ENCODE assay signal across 34 cellular contexts in the genomic region with DNA sequence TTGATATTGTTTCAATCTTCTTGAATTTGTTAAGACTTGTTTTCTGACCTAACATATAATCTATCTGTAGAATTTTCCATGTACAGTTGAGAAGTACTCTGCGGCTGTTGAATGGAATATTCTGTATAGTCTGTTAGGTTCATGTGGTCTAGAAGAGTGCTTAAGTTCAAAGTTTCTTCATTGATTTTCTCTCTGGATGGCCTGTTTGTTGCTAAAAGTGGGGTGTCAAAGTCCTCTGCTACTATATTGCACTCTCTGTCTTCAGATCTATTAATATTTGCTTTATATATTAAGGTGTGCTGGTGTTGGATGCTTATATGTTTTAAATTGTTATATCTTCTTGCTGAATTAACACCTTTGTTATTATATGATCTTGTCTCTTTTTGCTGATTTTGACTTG.
DNase-seq lines count a peak whose midpoint lies in the region; ATAC-seq, FAIRE-seq and TF ChIP-seq lines count a peak whose summit lies in the region.
"Had no signal": no experiment of that assay in that cellular context is flagged by ENCODE, and none has a peak within 500 bp of the region (broad histone marks: within the 10 kb centered on the region; RNA-seq: fewer than 3 reads in every experiment).

No MANE protein-coding gene starts in this region.

- H3K4me1 ChIP-seq in HepG2 (ENCODE audit: insufficient read depth, low read length), result no peaks in the 10 kb centered on the region
- peaks cover 0 to 9% (median 2%) of the 10 kb centered on the region in 4 donors for H3K4me1 ChIP-seq in liver (ENCODE audit: control insufficient read depth in 4 of 4, insufficient read depth in 4 of 4, low read length in 3 of 4)
- H3K4me1 ChIP-seq in right lobe of liver, result peaks cover 0 to 3% (median 0%) of the 10 kb centered on the region in 4 donors
- H3K4me1 ChIP-seq: A549; BE2C; BLaER1; BLaER1 treated with 17β-estradiol and CSF1 and Interleukin-3, amounts not matched to agents 10 nM and 100 nM; Caco-2 had no signal

- no peak for TF ChIP-seq CTCF in HepG2 (CRISPR knock-in tag; IDR thresholded peaks at IDR 0.05)
- TF ChIP-seq CTCF in liver (IDR thresholded peaks at IDR 0.05; ENCODE audit: low read depth, low read length, missing input control), result no peak
- no peak for TF ChIP-seq CTCF in right lobe of liver (IDR thresholded peaks at IDR 0.05)

- H3K27ac ChIP-seq in HepG2 (ENCODE audit: extremely low read length, insufficient read depth, low read length) (no peak overlapping the region), liver (ENCODE audit: low read depth in 1 of 2, low read length in 2 of 2) (no peak overlapping the region), right lobe of liver (no peak overlapping the region)
- H3K27ac ChIP-seq: 22Rv1; A549; BLaER1; BLaER1 treated with 17β-estradiol and CSF1 and Interleukin-3, amounts not matched to agents 10 nM and 100 nM; C4-2B had no signal

- no TSS peak for BruUV-seq in HepG2 (replicated peaks; lab: Mats Ljungman, UMichigan)

- 5% methylated on average over 1 of the region's 1 CpG for WGBS in HepG2 (ENCODE audit: low lambda C conversion rate)
- 36% methylated on average over 1 of the region's 1 CpG for WGBS in liver
- WGBS in right lobe of liver (ENCODE audit: insufficient coverage, low coverage, low lambda C conversion rate, missing lambda C conversion rate), result 64% methylated on average over 1 of the region's 1 CpG

- H2AFZ ChIP-seq in HepG2 (ENCODE audit: low read length), result no peak overlapping the region

- intact Hi-C loops in HepG2 (cut with micrococcal nuclease; ENCODE audit: unreplicated experiment) (no loop called here), right lobe of liver (cut with DNase I) (no loop called here)

- no peaks in the 10 kb centered on the region for H3K27me3 ChIP-seq in HepG2 (ENCODE audit: control insufficient read depth in 1 of 2, insufficient read depth in 2 of 2, low read length in 2 of 2)
- H3K27me3 ChIP-seq in liver (ENCODE audit: control insufficient read depth in 4 of 4, insufficient read depth in 4 of 4, low read length in 3 of 4), result no peaks in the 10 kb centered on the region
- H3K27me3 ChIP-seq in right lobe of liver, result no peaks in the 10 kb centered on the region
- H3K27me3 ChIP-seq: BE2C; BLaER1; BLaER1 treated with 17β-estradiol and CSF1 and Interleukin-3, amounts not matched to agents 10 nM and 100 nM had no signal

- FAIRE-seq in HepG2 (lab: Jason Lieb, UNC), result no peak
- FAIRE-seq: A549, D721Med had no signal

- POLR2A ChIA-PET in HepG2 (lab: Yijun Ruan, JAX), result no interaction called here

- H3K4me3 ChIP-seq in HepG2 (replicated peaks in 1 of 3; ENCODE audit: insufficient read depth in 1 of 3, low read depth in 2 of 3, low read length in 3 of 3) (no peak overlapping the region), liver (ENCODE audit: low read depth in 1 of 3, low read length in 3 of 3) (no peak overlapping the region), right lobe of liver (no peak overlapping the region)
- H3K4me3 ChIP-seq: A549; BLaER1; BLaER1 treated with 17β-estradiol and CSF1 and Interleukin-3, amounts not matched to agents 10 nM and 100 nM had no signal

- H3K9ac ChIP-seq in HepG2 (ENCODE audit: insufficient read depth, low read depth, low read length) (no peak overlapping the region), liver (ENCODE audit: low read depth in 1 of 2, low read length in 2 of 2) (no peak overlapping the region)
- H3K9ac ChIP-seq: BLaER1; BLaER1 treated with 17β-estradiol and CSF1 and Interleukin-3, amounts not matched to agents 10 nM and 100 nM had no signal

- CTCF ChIA-PET in HepG2 (lab: Yijun Ruan, JAX; ENCODE audit: low intra/inter-chr PET ratio, low total read pairs), result no interaction called here

- no peak overlapping the region for H3K4me2 ChIP-seq in HepG2 (ENCODE audit: low read depth, low read length)
- H3K4me2 ChIP-seq: A549; BLaER1; BLaER1 treated with 17β-estradiol and CSF1 and Interleukin-3, amounts not matched to agents 10 nM and 100 nM had no signal

- DNase-seq in left lobe of liver (ENCODE audit: low spot score) (no peak), HepG2 (ENCODE audit: low spot score) (no peak), right lobe of liver (no peak), activated T-cell treated with anti-CD3 and anti-CD28 coated beads for 4 hours (no peak), MV-4-11 (lab: John Stamatoyannopoulos, UW) (no peak)
- DNase-seq: 8988T; ACHN; AML-193; BE2C; C1 segment of cervical spinal cord; Caco-2; Calu3; CD4-positive, alpha-beta memory T cell; CD4-positive, alpha-beta T cell; CD4-positive, CD25-positive, alpha-beta regulatory T cell; CD8-positive, alpha-beta memory T cell; CD8-positive, alpha-beta T cell; COR-L47; DMS 273 treated with DMSO at 0.1 percent for 48 hours; DMS153; DMS53; DMS79; DMS79 treated with DMSO at 0.1 percent for 48 hours; DND-41; EL had no signal

- ATAC-seq in left lobe of liver (peak; percentile 95), HepG2 (peak; percentile 100), right lobe of liver (peak; percentile 63 to 95 (median 87)), GM19455 (IDR thresholded peaks at IDR 0.05; ENCODE audit: unreplicated experiment) (no peak), GM19035 (IDR thresholded peaks at IDR 0.05; ENCODE audit: unreplicated experiment) (no peak)
- ATAC-seq: A549; CD8-positive, alpha-beta T cell had no signal

- H3K9me3 ChIP-seq in HepG2 (ENCODE audit: low read length) (peaks cover 97% of the 10 kb centered on the region), liver (ENCODE audit: control insufficient read depth in 4 of 4, low read length in 3 of 4) (peaks cover 0 to 5% (median 1%) of the 10 kb centered on the region in 4 donors), right lobe of liver (no peaks in the 10 kb centered on the region)
- H3K9me3 ChIP-seq: A549, BE2C, Caco-2 had no signal

- TF ChIP-seq POLR2A in HepG2 (IDR thresholded peaks at IDR 0.05; ENCODE audit: insufficient read depth in 1 of 2, low read depth in 2 of 2, low read length in 2 of 2), result no peak
- TF ChIP-seq POLR2A in right lobe of liver (IDR thresholded peaks at IDR 0.05), result no peak

- no peaks in the 10 kb centered on the region for H4K20me1 ChIP-seq in HepG2 (ENCODE audit: insufficient read depth, low read length)
- H4K20me1 ChIP-seq: BLaER1; BLaER1 treated with 17β-estradiol and CSF1 and Interleukin-3, amounts not matched to agents 10 nM and 100 nM had no signal

- H3K36me3 ChIP-seq in HepG2 (replicated peaks in 1 of 2; ENCODE audit: control insufficient read depth in 1 of 2, insufficient read depth in 2 of 2, low read length in 2 of 2), result no peaks in the 10 kb centered on the region
- no peaks in the 10 kb centered on the region for H3K36me3 ChIP-seq in liver (ENCODE audit: control insufficient read depth in 4 of 4, insufficient read depth in 3 of 4, low read depth in 1 of 4, low read length in 3 of 4)
- no peaks in the 10 kb centered on the region for H3K36me3 ChIP-seq in right lobe of liver
- H3K36me3 ChIP-seq: BE2C; BLaER1; BLaER1 treated with 17β-estradiol and CSF1 and Interleukin-3, amounts not matched to agents 10 nM and 100 nM had no signal

- in situ Hi-C loops in HepG2 (cut with HindIII; ENCODE audit: extremely low pct_ligation_motif_present, low pct_unique_long_range_greater_than_20kb), result no loop called here

- 0 out of 4 replicates have a peak, but pooled peaks of 1 of the 2 experiments have one; percentile 36 for TF ChIP-seq EP300 in HepG2 (IDR thresholded peaks at IDR 0.05; ENCODE audit: low read depth in 2 of 2, low read length in 2 of 2)
- no peak for TF ChIP-seq EP300 in HepG2 (CRISPR knock-in tag; IDR thresholded peaks at IDR 0.05; ENCODE audit: borderline replicate concordance)

- TF ChIP-seq RAD21 in HepG2 (CRISPR knock-in tag; IDR thresholded peaks at IDR 0.05) (no peak), liver (IDR thresholded peaks at IDR 0.05) (no peak)

- H3K79me2 ChIP-seq in HepG2 (ENCODE audit: insufficient read depth, low read length), result no peaks in the 10 kb centered on the region

TF ChIP-seq in HepG2, 621 proteins besides CTCF, POLR2A, EP300 and RAD21 (continues in another document):
- TF ChIP-seq HDAC1 (CRISPR knock-in tag; IDR thresholded peaks at IDR 0.05), result no peak
- TF ChIP-seq ISX (CRISPR knock-in tag; conservative IDR thresholded peaks at IDR 0.05), result no peak
- TF ChIP-seq ZFP36L2 (CRISPR knock-in tag; IDR thresholded peaks at IDR 0.05), result no peak
- TF ChIP-seq ZBTB7A (CRISPR knock-in tag; IDR thresholded peaks at IDR 0.05), result no peak
- no peak for TF ChIP-seq MBNL3 (CRISPR knock-in tag; conservative IDR thresholded peaks at IDR 0.05)
- no peak for TF ChIP-seq ZNF350 (CRISPR knock-in tag; IDR thresholded peaks at IDR 0.05; ENCODE audit: borderline replicate concordance, low read depth)
- no peak for TF ChIP-seq GLI4 (CRISPR knock-in tag; IDR thresholded peaks at IDR 0.05; ENCODE audit: borderline replicate concordance)
- no peak for TF ChIP-seq KLF9 (CRISPR knock-in tag; IDR thresholded peaks at IDR 0.05; ENCODE audit: low read depth)

TF ChIP-seq in liver, 16 proteins besides CTCF, POLR2A, EP300 and RAD21:
- TF ChIP-seq NR2F2 (IDR thresholded peaks at IDR 0.05) (no peak), GABPA (IDR thresholded peaks at IDR 0.05 in 1 of 2, conservative IDR thresholded peaks at IDR 0.05 in 1 of 2) (no peak), HNF4G (IDR thresholded peaks at IDR 0.05) (peak; percentile 67), RXRA (IDR thresholded peaks at IDR 0.05) (peak in 1 of 2 donors; percentile 22), HNF4A (conservative IDR thresholded peaks at IDR 0.05) (peak; percentile 76 to 84), SP1 (IDR thresholded peaks at IDR 0.05) (peak; percentile 54)
- TF ChIP-seq, protein P1, sequence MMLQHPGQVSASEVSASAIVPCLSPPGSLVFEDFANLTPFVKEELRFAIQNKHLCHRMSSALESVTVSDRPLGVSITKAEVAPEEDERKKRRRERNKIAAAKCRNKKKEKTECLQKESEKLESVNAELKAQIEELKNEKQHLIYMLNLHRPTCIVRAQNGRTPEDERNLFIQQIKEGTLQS (IDR thresholded peaks at IDR 0.05), result no peak
- TF ChIP-seq, protein P2, sequence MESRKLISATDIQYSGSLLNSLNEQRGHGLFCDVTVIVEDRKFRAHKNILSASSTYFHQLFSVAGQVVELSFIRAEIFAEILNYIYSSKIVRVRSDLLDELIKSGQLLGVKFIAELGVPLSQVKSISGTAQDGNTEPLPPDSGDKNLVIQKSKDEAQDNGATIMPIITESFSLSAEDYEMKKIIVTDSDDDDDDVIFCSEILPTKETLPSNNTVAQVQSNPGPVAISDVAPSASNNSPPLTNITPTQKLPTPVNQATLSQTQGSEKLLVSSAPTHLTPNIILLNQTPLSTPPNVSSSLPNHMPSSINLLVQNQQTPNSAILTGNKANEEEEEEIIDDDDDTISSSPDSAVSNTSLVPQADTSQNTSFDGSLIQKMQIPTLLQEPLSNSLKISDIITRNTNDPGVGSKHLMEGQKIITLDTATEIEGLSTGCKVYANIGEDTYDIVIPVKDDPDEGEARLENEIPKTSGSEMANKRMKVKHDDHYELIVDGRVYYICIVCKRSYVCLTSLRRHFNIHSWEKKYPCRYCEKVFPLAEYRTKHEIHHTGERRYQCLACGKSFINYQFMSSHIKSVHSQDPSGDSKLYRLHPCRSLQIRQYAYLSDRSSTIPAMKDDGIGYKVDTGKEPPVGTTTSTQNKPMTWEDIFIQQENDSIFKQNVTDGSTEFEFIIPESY (IDR thresholded peaks at IDR 0.05), result no peak

Comparison
In these comparisons a context has a peak if more than half of its experiments do, and no peak if none do; other contexts are left out.
1. ATAC-seq: peak in left lobe of liver (single experiment), HepG2 (single experiment) and right lobe of liver (4 of 4); none in GM19455 (single experiment) and GM19035 (single experiment).